ENCODE assay signal across 14 cellular contexts in genomic region chr6:32149932-32150920, GRCh38. TPM values are rescaled to one million over a fixed set of nuclear protein-coding genes. Genes with fewer than 3 reads are reported as not detected.
A peak's percentile ranks its signal among the peaks of the same experiment; 100 is the strongest.
DNase-seq lines count a peak whose midpoint lies in the region; ATAC-seq and TF ChIP-seq lines count a peak whose summit lies in the region.
"Had no signal": no experiment of that assay in that cellular context is flagged by ENCODE, and none has a peak within 500 bp of the region (broad histone marks: within the 10 kb centered on the region; RNA-seq: fewer than 3 reads in every experiment).

No MANE protein-coding gene starts in this region.

- no peak for DNase-seq in CD4-positive, alpha-beta memory T cell
- DNase-seq in activated B cell treated with CpG ODN at 0.5 μM for 24 hours (no peak), ovary (peak in 2 of 5 donors; percentile 59), NAMALWA (ENCODE audit: low spot score) (no peak), HAP-1 (ENCODE audit: low spot score in 2 of 2) (no peak)
- DNase-seq: activated T-cell treated with anti-CD3 and anti-CD28 coated beads, Interleukin-2, amount 50 U/mL, for 1 hour; HCEC 1CT; left colon; thyroid gland had no signal

- POLR2A ChIA-PET in CD4-positive, alpha-beta memory T cell (lab: Charles Lee; ENCODE audit: partially characterized antibody), result interaction anchor here (1.2 to 2.5 kb wide), 2 partner anchors 27 to 43 kb away, joined by 4 to 5 read pairs; partner anchors contain the start of gene GPSM3
- POLR2A ChIA-PET in activated B cell treated with CpG ODN at 0.5 μM for 24 hours (lab: Charles Lee), result no interaction called here

- intact Hi-C loops in CD4-positive, alpha-beta memory T cell (cut with micrococcal nuclease), result loop anchor here (2.0 to 10.0 kb wide), 2 partner anchors 19 to 105 kb away; partner anchors contain the start of gene FKBPL
- intact Hi-C loops in activated B cell treated with CpG ODN at 0.5 μM for 24 hours (cut with micrococcal nuclease), result loop anchor here (10.0 kb wide), 1 partner anchor 105 kb away; no protein-coding TSS in a partner anchor
- intact Hi-C loops in ovary (cut with DNase I), result loop anchor here in 1 of 4 donors (10.0 kb wide), 1 partner anchor 65 kb away; no protein-coding TSS in a partner anchor

- peaks cover 27 to 69% (median 45%) of the 10 kb centered on the region in 4 donors for H3K4me1 Mint-ChIP-seq in CD4-positive, alpha-beta memory T cell
- H3K4me1 Mint-ChIP-seq in activated B cell treated with CpG ODN at 0.5 μM for 24 hours, result peaks cover 41% of the 10 kb centered on the region

- no peak for ATAC-seq in activated B cell treated with CpG ODN at 0.5 μM for 24 hours (ENCODE audit: low read depth)
- ATAC-seq in gastroesophageal sphincter, result no peak
- ATAC-seq in GM21381 (IDR thresholded peaks at IDR 0.05; ENCODE audit: unreplicated experiment), result no peak
- ATAC-seq in HG03175 (IDR thresholded peaks at IDR 0.05; ENCODE audit: unreplicated experiment), result no peak
- ATAC-seq: left colon, Panc1 had no signal

- TF ChIP-seq EP300 in gastroesophageal sphincter (IDR thresholded peaks at IDR 0.05) (no peak), ovary (IDR thresholded peaks at IDR 0.05) (no peak)

- CTCF ChIA-PET in CD4-positive, alpha-beta memory T cell (lab: Charles Lee; ENCODE audit: partially characterized antibody), result interaction anchor here (1.1 to 2.5 kb wide), 2 partner anchors 20 to 32 kb away, joined by 4 to 12 read pairs; partner anchors contain the start of gene FKBPL
- CTCF ChIA-PET in activated B cell treated with CpG ODN at 0.5 μM for 24 hours (lab: Charles Lee), result no interaction called here

- TF ChIP-seq CTCF in activated B cell treated with CpG ODN at 0.5 μM for 24 hours (IDR thresholded peaks at IDR 0.05) (no peak), gastroesophageal sphincter (IDR thresholded peaks at IDR 0.05) (no peak), ovary (IDR thresholded peaks at IDR 0.05) (no peak)

- TF ChIP-seq POLR2A in gastroesophageal sphincter (IDR thresholded peaks at IDR 0.05) (no peak), ovary (IDR thresholded peaks at IDR 0.05) (no peak)

- H3K4me1 ChIP-seq in CD4-positive, alpha-beta memory T cell (ENCODE audit: insufficient read depth, low read length), result peaks cover 12% of the 10 kb centered on the region
- H3K4me1 ChIP-seq in gastroesophageal sphincter (peaks cover 4 to 50% (median 20%) of the 10 kb centered on the region in 3 donors), ovary (ENCODE audit: insufficient read depth) (peaks cover 5% of the 10 kb centered on the region), HAP-1 (peaks cover 9% of the 10 kb centered on the region)

- H3K36me3 ChIP-seq in CD4-positive, alpha-beta memory T cell (ENCODE audit: insufficient read depth, low read length), result no peaks in the 10 kb centered on the region
- H3K36me3 ChIP-seq in gastroesophageal sphincter (peaks cover 0 to 18% of the 10 kb centered on the region in 2 donors), ovary (no peaks in the 10 kb centered on the region), HAP-1 (replicated peaks) (no peaks in the 10 kb centered on the region; the same call in 1 of the 2 replicates)
- H3K36me3 ChIP-seq: cardiac muscle cell, thyroid gland had no signal

- H3K27me3 Mint-ChIP-seq in CD4-positive, alpha-beta memory T cell, result peaks cover 26 to 31% of the 10 kb centered on the region in 2 donors
- peaks cover 54% of the 10 kb centered on the region for H3K27me3 Mint-ChIP-seq in activated B cell treated with CpG ODN at 0.5 μM for 24 hours

- H3K36me3 Mint-ChIP-seq in CD4-positive, alpha-beta memory T cell, result peaks cover 0 to 9% of the 10 kb centered on the region in 2 donors
- no peaks in the 10 kb centered on the region for H3K36me3 Mint-ChIP-seq in activated B cell treated with CpG ODN at 0.5 μM for 24 hours (ENCODE audit: low read depth)

- H3K4me3 Mint-ChIP-seq in CD4-positive, alpha-beta memory T cell, result peak overlapping the region in 6 of 8 donors; percentile 14 to 78 (median 64)
- H3K4me3 Mint-ChIP-seq in activated B cell treated with CpG ODN at 0.5 μM for 24 hours, result peak overlapping the region; percentile 25

- in situ Hi-C loops in HAP-1 (cut with MboI; ENCODE audit: low sequenced_read_pairs), result no loop called here

- peak overlapping the region in 6 of 7 donors; percentile 17 to 61 (median 30) for H3K27ac Mint-ChIP-seq in CD4-positive, alpha-beta memory T cell
- H3K27ac Mint-ChIP-seq in activated B cell treated with CpG ODN at 0.5 μM for 24 hours, result no peak overlapping the region

- peaks cover 0 to 6% (median 0%) of the 10 kb centered on the region in 8 donors for H3K9me3 Mint-ChIP-seq in CD4-positive, alpha-beta memory T cell
- H3K9me3 Mint-ChIP-seq in activated B cell treated with CpG ODN at 0.5 μM for 24 hours, result no peaks in the 10 kb centered on the region

- peaks cover 6% of the 10 kb centered on the region for H3K27me3 ChIP-seq in CD4-positive, alpha-beta memory T cell (ENCODE audit: insufficient read depth, low read length)
- no peaks in the 10 kb centered on the region for H3K27me3 ChIP-seq in gastroesophageal sphincter
- no peaks in the 10 kb centered on the region for H3K27me3 ChIP-seq in ovary
- H3K27me3 ChIP-seq in HAP-1 (ENCODE audit: low read depth), result peaks cover 3% of the 10 kb centered on the region; the same call in 1 of the 2 replicates
- H3K27me3 ChIP-seq: thyroid gland had no signal

- H3K9me3 ChIP-seq in CD4-positive, alpha-beta memory T cell (ENCODE audit: control insufficient read depth in 1 of 2, low read length in 2 of 2), result no peaks in the 10 kb centered on the region
- no peaks in the 10 kb centered on the region for H3K9me3 ChIP-seq in gastroesophageal sphincter
- no peaks in the 10 kb centered on the region for H3K9me3 ChIP-seq in ovary
- H3K9me3 ChIP-seq in HAP-1, result no peaks in the 10 kb centered on the region
- H3K9me3 ChIP-seq: thyroid gland had no signal

- 69 to 75% methylated on average over 10 to 21 of the region's 57 CpGs for WGBS in gastroesophageal sphincter (ENCODE audit: low coverage in 1 of 2), 2 donors
- 10 to 24% (median 17%) methylated on average over 46 to 57 of the region's 57 CpGs for WGBS in ovary, 3 donors

- H3K4me3 ChIP-seq in CD4-positive, alpha-beta memory T cell (ENCODE audit: low read length in 2 of 2), result no peak overlapping the region
- peak overlapping the region in 1 of 2 donors; percentile 65 for H3K4me3 ChIP-seq in gastroesophageal sphincter
- H3K4me3 ChIP-seq in ovary, result peak overlapping the region; percentile 51
- no peak overlapping the region for H3K4me3 ChIP-seq in HAP-1
- H3K4me3 ChIP-seq: cardiac muscle cell had no signal

- H3K27ac ChIP-seq in CD4-positive, alpha-beta memory T cell (ENCODE audit: low read depth, low read length), result no peak overlapping the region
- H3K27ac ChIP-seq in gastroesophageal sphincter, result peak overlapping the region in 3 of 4 donors; percentile 94 to 95 (median 94)
- peak overlapping the region; percentile 90 to 94 for H3K27ac ChIP-seq in ovary
- H3K27ac ChIP-seq: cardiac muscle cell, thyroid gland had no signal

RNA-seq across cellular contexts. Expression of gene PRRT1, which starts 1.5 kb away (rescaled TPM):
- total RNA-seq in CD4-positive, alpha-beta memory T cell, result 1 to 10 TPM; 1.5 to 1.9 TPM
- under 1 TPM in 1 of 2 donors, not detected in 1; 0.60 TPM for polyA plus RNA-seq in CD4-positive, alpha-beta memory T cell
- total RNA-seq in activated B cell treated with CpG ODN at 0.5 μM for 24 hours (not detected in 2 replicates), gastroesophageal sphincter (1 to 10 TPM; 1.2 to 4.8 (median 3.1) TPM), ovary (10 to 100 TPM in 5 of 7 donors, 1 to 10 TPM in 2; 2.4 to 44.1 (median 28.0) TPM)
- 10 to 100 TPM; 16.3 to 27.7 TPM for polyA plus RNA-seq in ovary

RNA-seq across cellular contexts. Expression of gene PPT2, which starts 3.7 kb away (rescaled TPM):
- total RNA-seq in CD4-positive, alpha-beta memory T cell, result 10 to 100 TPM; 12.7 to 15.4 TPM
- 1 to 10 TPM; 3.8 TPM for polyA plus RNA-seq in CD4-positive, alpha-beta memory T cell
- total RNA-seq in activated B cell treated with CpG ODN at 0.5 μM for 24 hours (1.8 and 3.0 TPM in 2 replicates), gastroesophageal sphincter (100 to 1,000 TPM in 1 of 4 donors, 10 to 100 TPM in 3; 16.0 to 120 (median 25.5) TPM), ovary (10 to 100 TPM; 33.5 to 63.9 (median 43.9) TPM)
- 10 to 100 TPM; 34.4 to 53.1 TPM for polyA plus RNA-seq in ovary

RNA-seq across cellular contexts. Expression of gene EGFL8, which starts 14.2 kb away (rescaled TPM):
- 10 to 100 TPM; 16.6 TPM for total RNA-seq in CD4-positive, alpha-beta memory T cell
- polyA plus RNA-seq in CD4-positive, alpha-beta memory T cell, result under 1 TPM in 1 of 2 donors, not detected in 1; 0.23 TPM
- total RNA-seq in activated B cell treated with CpG ODN at 0.5 μM for 24 hours (2.2 and 3.4 TPM in 2 replicates), gastroesophageal sphincter (10 to 100 TPM in 2 of 4 donors, 1 to 10 TPM in 2; 5.0 to 15.1 (median 10.1) TPM), ovary (10 to 100 TPM; 11.8 to 47.3 (median 36.8) TPM)
- 10 to 100 TPM; 29.8 to 36.7 TPM for polyA plus RNA-seq in ovary

RNA-seq across cellular contexts. Expression of gene FKBPL, which starts 20.1 kb away (rescaled TPM):
- 1 to 10 TPM; 2.2 to 2.8 TPM for total RNA-seq in CD4-positive, alpha-beta memory T cell
- 1 to 10 TPM; 2.0 to 3.0 TPM for polyA plus RNA-seq in CD4-positive, alpha-beta memory T cell
- total RNA-seq in activated B cell treated with CpG ODN at 0.5 μM for 24 hours, result 4.1 and 4.4 TPM in 2 replicates
- total RNA-seq in gastroesophageal sphincter, result 1 to 10 TPM; 2.3 to 4.2 (median 3.7) TPM
- total RNA-seq in ovary, result 1 to 10 TPM; 1.7 to 4.6 (median 4.1) TPM
- polyA plus RNA-seq in ovary, result 1 to 10 TPM; 4.2 to 5.5 TPM

RNA-seq across cellular contexts. Expression of gene ATF6B, which starts 22.2 kb away (rescaled TPM):
- total RNA-seq in CD4-positive, alpha-beta memory T cell, result 100 to 1,000 TPM; 151 to 154 TPM
- 10 to 100 TPM; 11.4 to 27.7 TPM for polyA plus RNA-seq in CD4-positive, alpha-beta memory T cell
- total RNA-seq in activated B cell treated with CpG ODN at 0.5 μM for 24 hours, result 144 and 148 TPM in 2 replicates
- total RNA-seq in gastroesophageal sphincter, result 10 to 100 TPM; 13.3 to 26.9 (median 25.2) TPM
- total RNA-seq in ovary, result 100 to 1,000 TPM in 1 of 7 donors, 10 to 100 TPM in 6; 27.8 to 100 (median 84.5) TPM
- 10 to 100 TPM; 37.9 to 70.3 TPM for polyA plus RNA-seq in ovary
